In genomic region chr10:63506554-63506953, GRCh38 we compare ENCODE assay signal across 1 cellular context.
TF ChIP-seq lines count a peak whose summit lies in the region.

No MANE protein-coding gene starts in this region.

TF ChIP-seq in HepG2, 621 proteins besides CTCF, POLR2A, EP300 and RAD21 (continued from another document and continues in another):
- TF ChIP-seq STAT6 (CRISPR knock-in tag; IDR thresholded peaks at IDR 0.05; ENCODE audit: borderline replicate concordance) (no peak), HNF4G (IDR thresholded peaks at IDR 0.05; ENCODE audit: borderline replicate concordance, low read depth, low read length) (peak; percentile 78), HNF4G (CRISPR knock-in tag; IDR thresholded peaks at IDR 0.05; ENCODE audit: borderline replicate concordance, low read depth) (no peak), ZNF691 (CRISPR knock-in tag; IDR thresholded peaks at IDR 0.05; ENCODE audit: borderline replicate concordance, low read depth) (no peak), ZXDC (CRISPR knock-in tag; IDR thresholded peaks at IDR 0.05) (no peak), SRSF4 (IDR thresholded peaks at IDR 0.05; ENCODE audit: low read depth, low read length, poor library complexity, severe bottlenecking) (no peak), ZFYVE20 (CRISPR knock-in tag; IDR thresholded peaks at IDR 0.05; ENCODE audit: borderline replicate concordance, low read depth) (no peak), ZNF557 (CRISPR knock-in tag; IDR thresholded peaks at IDR 0.05) (no peak), ZBTB33 (CRISPR knock-in tag; IDR thresholded peaks at IDR 0.05) (peak; percentile 72; the same call in 1 of the 2 replicates), NCOA2 (CRISPR knock-in tag; IDR thresholded peaks at IDR 0.05) (peak; percentile 50; the same call in 1 of the 2 replicates), ZNF652 (CRISPR knock-in tag; IDR thresholded peaks at IDR 0.05; ENCODE audit: borderline replicate concordance, low read depth) (no peak), SNAI1 (CRISPR knock-in tag; IDR thresholded peaks at IDR 0.05; ENCODE audit: borderline replicate concordance) (no peak), MTERF4 (CRISPR knock-in tag; IDR thresholded peaks at IDR 0.05) (no peak), ZNF710 (CRISPR knock-in tag; IDR thresholded peaks at IDR 0.05; ENCODE audit: borderline replicate concordance) (no peak), PAXIP1 (CRISPR knock-in tag; conservative IDR thresholded peaks at IDR 0.05) (peak; percentile 51; the same call in 1 of the 2 replicates), DNMT1 (CRISPR knock-in tag; IDR thresholded peaks at IDR 0.05) (no peak), SNAPC2 (CRISPR knock-in tag; IDR thresholded peaks at IDR 0.05) (no peak), DRAP1 (CRISPR knock-in tag; IDR thresholded peaks at IDR 0.05) (0 out of 2 replicates have a peak, but pooled peaks have one; percentile 28), FOXC1 (CRISPR knock-in tag; IDR thresholded peaks at IDR 0.05; ENCODE audit: borderline replicate concordance) (no peak), FOXA3 (CRISPR knock-in tag; IDR thresholded peaks at IDR 0.05) (peak; percentile 57; the same call in 1 of the 2 replicates), ZNF552 (CRISPR knock-in tag; IDR thresholded peaks at IDR 0.05; ENCODE audit: borderline replicate concordance) (no peak), RCOR2 (CRISPR knock-in tag; IDR thresholded peaks at IDR 0.05) (peak; percentile 50; the same call in 1 of the 2 replicates), HDAC2 (CRISPR knock-in tag; IDR thresholded peaks at IDR 0.05) (peak; percentile 58; the same call in 1 of the 2 replicates), ZNF44 (CRISPR knock-in tag; IDR thresholded peaks at IDR 0.05) (no peak), ZSCAN25 (CRISPR knock-in tag; IDR thresholded peaks at IDR 0.05) (no peak), AGO1 (IDR thresholded peaks at IDR 0.05; ENCODE audit: low read depth, low read length, poor library complexity, severe bottlenecking) (no peak), TEAD3 (CRISPR knock-in tag; optimal IDR thresholded peaks at IDR 0.05; ENCODE audit: borderline replicate concordance) (peak; percentile 32), THRA (CRISPR knock-in tag; IDR thresholded peaks at IDR 0.05; ENCODE audit: borderline replicate concordance) (peak; percentile 55; the same call in 1 of the 2 replicates), CBX2 (IDR thresholded peaks at IDR 0.05; ENCODE audit: low read depth, low read length) (no peak), CBX2 (CRISPR knock-in tag; IDR thresholded peaks at IDR 0.05; ENCODE audit: low read depth) (no peak), MEIS1 (CRISPR knock-in tag; IDR thresholded peaks at IDR 0.05; ENCODE audit: borderline replicate concordance) (no peak), MAX (IDR thresholded peaks at IDR 0.05) (0 out of 2 replicates have a peak, but pooled peaks have one; percentile 17), ZSCAN29 (CRISPR knock-in tag; conservative IDR thresholded peaks at IDR 0.05) (no peak), ZNF484 (CRISPR knock-in tag; IDR thresholded peaks at IDR 0.05; ENCODE audit: borderline replicate concordance, low read depth) (no peak), KDM6A (CRISPR knock-in tag; IDR thresholded peaks at IDR 0.05; ENCODE audit: low read depth) (peak; percentile 41; the same call in 1 of the 2 replicates), ZNF772 (CRISPR knock-in tag; IDR thresholded peaks at IDR 0.05) (no peak), ZMYM2 (CRISPR knock-in tag; IDR thresholded peaks at IDR 0.05) (0 out of 2 replicates have a peak, but pooled peaks have one; percentile 46), ZNF292 (CRISPR knock-in tag; IDR thresholded peaks at IDR 0.05; ENCODE audit: borderline replicate concordance, low read depth) (no peak), NCOR1 (IDR thresholded peaks at IDR 0.05; ENCODE audit: borderline replicate concordance, low read length) (peak; percentile 65; the same call in 1 of the 2 replicates), ZNF253 (CRISPR knock-in tag; IDR thresholded peaks at IDR 0.05; ENCODE audit: borderline replicate concordance) (no peak), ZNF430 (CRISPR knock-in tag; IDR thresholded peaks at IDR 0.05) (no peak), ZNF503 (CRISPR knock-in tag; IDR thresholded peaks at IDR 0.05) (0 out of 2 replicates have a peak, but pooled peaks have one; percentile 44), NR3C1 (CRISPR knock-in tag; IDR thresholded peaks at IDR 0.05) (no peak), ZNF678 (CRISPR knock-in tag; IDR thresholded peaks at IDR 0.05) (no peak)
